Comparison of ENCODE assay signal across 1 cellular context in genomic region chr2:184597571-184597980, GRCh38.
TF ChIP-seq lines count a peak whose summit lies in the region.

No MANE protein-coding gene starts in this region.

TF ChIP-seq in IMR-90, 13 proteins besides CTCF, POLR2A, EP300 and RAD21 (continued from another document):
- TF ChIP-seq CHD1 (IDR thresholded peaks at IDR 0.05; ENCODE audit: low read depth, low read length): no peak
- no peak for TF ChIP-seq CEBPB (IDR thresholded peaks at IDR 0.05; ENCODE audit: low read depth, low read length)
- TF ChIP-seq NFE2L2 (IDR thresholded peaks at IDR 0.05; ENCODE audit: low read depth, low read length): no peak
- TF ChIP-seq ELK1 (IDR thresholded peaks at IDR 0.05; ENCODE audit: borderline replicate concordance, low read depth, low read length): no peak
- TF ChIP-seq RCOR1 (IDR thresholded peaks at IDR 0.05; ENCODE audit: insufficient replicate concordance, low read length): no peak
- no peak for TF ChIP-seq MXI1 (IDR thresholded peaks at IDR 0.05; ENCODE audit: borderline replicate concordance, low read depth, low read length)
- no peak for TF ChIP-seq BHLHE40 (IDR thresholded peaks at IDR 0.05; ENCODE audit: low read depth, low read length)
